27 cellular contexts compared by ENCODE assay signal in the genomic region with DNA sequence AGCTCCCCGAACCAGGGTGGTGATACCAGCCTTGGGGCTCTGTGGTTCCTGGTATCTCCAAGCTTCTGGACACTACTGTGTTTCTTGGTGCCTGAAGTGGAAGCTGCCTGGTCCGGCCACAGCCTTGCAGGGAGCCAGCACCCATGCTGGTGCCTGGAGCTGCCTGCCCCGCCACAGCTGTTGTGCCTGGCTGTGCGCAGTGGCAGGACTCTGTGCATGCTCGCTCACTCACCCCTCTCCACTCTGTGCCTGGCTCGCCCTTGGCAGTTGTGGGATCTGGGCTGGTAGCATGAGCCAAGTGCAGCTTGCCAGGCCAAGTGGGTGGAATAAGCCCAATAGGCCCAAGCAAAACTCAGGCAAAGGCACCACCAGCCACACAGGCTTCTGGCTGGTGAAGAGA.
"Had no signal": no experiment of that assay in that cellular context is flagged by ENCODE, and none has a peak within 500 bp of the region (broad histone marks: within the 10 kb centered on the region; RNA-seq: fewer than 3 reads in every experiment).

No MANE protein-coding gene starts in this region.

- H3K9me3 Mint-ChIP-seq: endodermal cell, nephron progenitor cell, type B pancreatic cell had no signal

- H3K4me1 ChIP-seq: colonic mucosa, gastroesophageal sphincter, heart left ventricle, pancreas, right lobe of liver, stomach had no signal

- H3K4me3 ChIP-seq: colonic mucosa, gastroesophageal sphincter, heart left ventricle, hepatocyte, pancreas, right lobe of liver, smooth muscle cell, stomach, thyroid gland had no signal

- H3K27ac Mint-ChIP-seq: dendritic cell treated with granulocyte-macrophage colony-stimulating factor and Interleukin-4, amounts not matched to agents 40 ng/mL and 50 ng/mL, for 4 days; endodermal cell; nephron progenitor cell; progenitor cell of endocrine pancreas; stimulated activated naive B cell treated with anti-CD40 and anti-IgM and Interleukin-4, amounts not matched to agents 10 μg/mL and 1 μg/mL and 100 μg/mL, for 72 hours; type B pancreatic cell had no signal

- H3K4me3 Mint-ChIP-seq: dendritic cell treated with granulocyte-macrophage colony-stimulating factor and Interleukin-4, amounts not matched to agents 40 ng/mL and 50 ng/mL, for 4 days; endodermal cell; naive thymus-derived CD8-positive, alpha-beta T cell; nephron progenitor cell; stimulated activated naive B cell treated with anti-CD40 and anti-IgM and Interleukin-4, amounts not matched to agents 10 μg/mL and 1 μg/mL and 100 μg/mL, for 72 hours; type B pancreatic cell had no signal

- H3K4me2 ChIP-seq: hepatocyte, smooth muscle cell had no signal

- H3K4me1 Mint-ChIP-seq: endodermal cell; nephron progenitor cell; stimulated activated naive B cell treated with anti-CD40 and anti-IgM and Interleukin-4, amounts not matched to agents 10 μg/mL and 1 μg/mL and 100 μg/mL, for 72 hours had no signal

- H3K36me3 ChIP-seq: colonic mucosa, gastroesophageal sphincter, heart left ventricle, neutrophil, pancreas, right lobe of liver, stomach, thyroid gland had no signal

- H3K27me3 Mint-ChIP-seq: dendritic cell treated with granulocyte-macrophage colony-stimulating factor and Interleukin-4, amounts not matched to agents 40 ng/mL and 50 ng/mL, for 4 days; naive thymus-derived CD8-positive, alpha-beta T cell; progenitor cell of endocrine pancreas; stimulated activated naive B cell treated with anti-CD40 and anti-IgM and Interleukin-4, amounts not matched to agents 10 μg/mL and 1 μg/mL and 100 μg/mL, for 72 hours; type B pancreatic cell had no signal

- H3K36me3 Mint-ChIP-seq: stimulated activated naive B cell treated with anti-CD40 and anti-IgM and Interleukin-4, amounts not matched to agents 10 μg/mL and 1 μg/mL and 100 μg/mL, for 72 hours; type B pancreatic cell had no signal

- H3K27me3 ChIP-seq: colonic mucosa, gastroesophageal sphincter, heart left ventricle, hepatocyte, neutrophil, pancreas, right lobe of liver, stomach, thyroid gland had no signal

- H2AFZ ChIP-seq: hepatocyte had no signal

- H3K27ac ChIP-seq: colonic mucosa, epithelial cell of prostate, gastroesophageal sphincter, heart left ventricle, hepatocyte, neutrophil, pancreas, right lobe of liver, stomach had no signal

- DNase-seq: central memory CD4-positive, alpha-beta T cell; colonic mucosa; effector CD8-positive, alpha-beta T cell; endodermal cell; foreskin fibroblast; kidney; mesendoderm; midbrain; nephron progenitor cell; stimulated activated CD4-positive, alpha-beta T cell treated with anti-CD3 and anti-CD28 coated beads, Interleukin-4, amount 100 ng/mL, for 4 hours; stimulated activated naive B cell treated with anti-CD40 and anti-IgM and Interleukin-4, amounts not matched to agents 10 μg/mL and 1 μg/mL and 100 μg/mL, for 72 hours; stomach had no signal

- ATAC-seq: esophagus mucosa; gastroesophageal sphincter; heart left ventricle; left lobe of liver; naive thymus-derived CD8-positive, alpha-beta T cell; pancreas had no signal

- H3K9me3 ChIP-seq: colonic mucosa, gastroesophageal sphincter, heart left ventricle, neutrophil, pancreas, right lobe of liver, thyroid gland had no signal

- H3K79me2 ChIP-seq: hepatocyte had no signal
